11 cellular contexts compared by ENCODE assay signal in genomic region chr14:68955164-68955921, GRCh38. TPM values are rescaled to one million over a fixed set of nuclear protein-coding genes. Genes with fewer than 3 reads are reported as not detected.
DNase-seq lines count a peak whose midpoint lies in the region; ATAC-seq, FAIRE-seq and TF ChIP-seq lines count a peak whose summit lies in the region.
"Had no signal": no experiment of that assay in that cellular context is flagged by ENCODE, and none has a peak within 500 bp of the region (broad histone marks: within the 10 kb centered on the region; RNA-seq: fewer than 3 reads in every experiment).

No MANE protein-coding gene starts in this region.

- H3K4me1 Mint-ChIP-seq in CD4-positive, CD25-positive, alpha-beta regulatory T cell = peaks cover 4 to 85% (median 23%) of the 10 kb centered on the region in 4 donors
- H3K4me1 Mint-ChIP-seq in osteocyte (ENCODE audit: unreplicated experiment) = peaks cover 92% of the 10 kb centered on the region

- peak overlapping the region in 2 of 3 donors; percentile 70 to 92 for H3K27ac Mint-ChIP-seq in CD4-positive, CD25-positive, alpha-beta regulatory T cell
- H3K27ac Mint-ChIP-seq in osteocyte (ENCODE audit: unreplicated experiment) = peak overlapping the region; percentile 85
- H3K27ac Mint-ChIP-seq: activated CD4-positive, alpha-beta T cell treated with anti-CD3 and anti-CD28 coated beads, Interleukin-2, amount 10 ng/mL, durations not matched to agents 24 days and 14 days had no signal

- no peaks in the 10 kb centered on the region for H3K36me3 ChIP-seq in CD4-positive, CD25-positive, alpha-beta regulatory T cell (ENCODE audit: control insufficient read depth, insufficient read depth, low read length)

- H3K4me3 ChIP-seq in CD4-positive, CD25-positive, alpha-beta regulatory T cell (ENCODE audit: low read depth, low read length) = no peak overlapping the region
- no peak overlapping the region for H3K4me3 ChIP-seq in fibroblast of mammary gland (ENCODE audit: control insufficient read depth, low read depth, low read length)

- no peak for DNase-seq in CD4-positive, CD25-positive, alpha-beta regulatory T cell
- DNase-seq in RPMI7951 (ENCODE audit: low read depth) (peak; percentile 63), fibroblast of mammary gland (ENCODE audit: low read depth) (peak; percentile 77), osteocyte (ENCODE audit: extremely low spot score, unreplicated experiment) (no peak), omental fat pad (ENCODE audit: low spot score) (no peak), erythroblast (lab: John Stamatoyannopoulos, UW) (no peak), RCC 7860 (ENCODE audit: low spot score) (no peak)
- DNase-seq: activated CD4-positive, alpha-beta T cell treated with anti-CD3 and anti-CD28 coated beads, Interleukin-2, amount 10 ng/mL, durations not matched to agents 24 days and 14 days; DND-41; PC-3 had no signal

- H3K36me3 Mint-ChIP-seq in CD4-positive, CD25-positive, alpha-beta regulatory T cell = peaks cover 8% of the 10 kb centered on the region
- peaks cover 6% of the 10 kb centered on the region for H3K36me3 Mint-ChIP-seq in osteocyte (ENCODE audit: unreplicated experiment)

- H3K27ac ChIP-seq in CD4-positive, CD25-positive, alpha-beta regulatory T cell (ENCODE audit: insufficient read depth, low read length, poor library complexity, severe bottlenecking) = no peak overlapping the region

- H3K27me3 ChIP-seq in CD4-positive, CD25-positive, alpha-beta regulatory T cell (ENCODE audit: control insufficient read depth, insufficient read depth, low read length) = no peaks in the 10 kb centered on the region

- H3K4me1 ChIP-seq in CD4-positive, CD25-positive, alpha-beta regulatory T cell (ENCODE audit: control insufficient read depth, insufficient read depth, low read length, poor library complexity, severe bottlenecking) = peaks cover 9% of the 10 kb centered on the region

- no peak for FAIRE-seq in RCC 7860 (lab: Jason Lieb, UNC)

- H3K9me3 Mint-ChIP-seq in CD4-positive, CD25-positive, alpha-beta regulatory T cell = no peaks in the 10 kb centered on the region
- H3K9me3 Mint-ChIP-seq in osteocyte (ENCODE audit: unreplicated experiment) = no peaks in the 10 kb centered on the region
- H3K9me3 Mint-ChIP-seq: activated CD4-positive, alpha-beta T cell treated with anti-CD3 and anti-CD28 coated beads, Interleukin-2, amount 10 ng/mL, durations not matched to agents 24 days and 14 days had no signal

- H3K4me3 Mint-ChIP-seq in CD4-positive, CD25-positive, alpha-beta regulatory T cell = peak overlapping the region in 2 of 4 donors; percentile 15 to 36
- H3K4me3 Mint-ChIP-seq in osteocyte (ENCODE audit: unreplicated experiment) = peak overlapping the region; percentile 46
- H3K4me3 Mint-ChIP-seq: activated CD4-positive, alpha-beta T cell treated with anti-CD3 and anti-CD28 coated beads, Interleukin-2, amount 10 ng/mL, durations not matched to agents 24 days and 14 days had no signal

- ATAC-seq in CD4-positive, CD25-positive, alpha-beta regulatory T cell (ENCODE audit: low read depth in 2 of 2) = no peak
- ATAC-seq in omental fat pad (ENCODE audit: low FRiP score) (no peak), GM21528 (IDR thresholded peaks at IDR 0.05; ENCODE audit: low FRiP score, unreplicated experiment) (no peak)
- ATAC-seq: PC-3 had no signal

- no peak for TF ChIP-seq POLR2A in erythroblast (IDR thresholded peaks at IDR 0.05; ENCODE audit: low read length)

- H3K9me3 ChIP-seq in CD4-positive, CD25-positive, alpha-beta regulatory T cell (ENCODE audit: control insufficient read depth in 2 of 2, low read length in 2 of 2) = no peaks in the 10 kb centered on the region

- TF ChIP-seq CTCF in fibroblast of mammary gland (conservative IDR thresholded peaks at IDR 0.05; ENCODE audit: control insufficient read depth, insufficient read depth, low read depth, low read length) (no peak), osteocyte (IDR thresholded peaks at IDR 0.05) (no peak), omental fat pad (IDR thresholded peaks at IDR 0.05) (no peak)

- no peaks in the 10 kb centered on the region for H3K27me3 Mint-ChIP-seq in CD4-positive, CD25-positive, alpha-beta regulatory T cell
- no peaks in the 10 kb centered on the region for H3K27me3 Mint-ChIP-seq in osteocyte (ENCODE audit: unreplicated experiment)
- H3K27me3 Mint-ChIP-seq: activated CD4-positive, alpha-beta T cell treated with anti-CD3 and anti-CD28 coated beads, Interleukin-2, amount 10 ng/mL, durations not matched to agents 24 days and 14 days had no signal

RNA-seq across cellular contexts. Expression of gene ACTN1, which starts 23.8 kb away (rescaled TPM):
- 47.5 TPM for total RNA-seq in CD4-positive, CD25-positive, alpha-beta regulatory T cell
- 10 to 100 TPM; 28.3 to 78.8 (median 51.8) TPM for polyA plus RNA-seq in CD4-positive, CD25-positive, alpha-beta regulatory T cell
- 228 and 231 TPM in 2 replicates for total RNA-seq in RPMI7951 (2014; rRNA removed; shearing (Covaris generic))
- 371 and 380 TPM in 2 replicates for total RNA-seq in osteocyte
- total RNA-seq in omental fat pad = 100 to 1,000 TPM; 103 to 254 (median 136) TPM

Comparison
In these comparisons a context has a peak if more than half of its experiments do, and no peak if none do; other contexts are left out.
1. DNase-seq: peak in RPMI7951 (single experiment) and fibroblast of mammary gland (single experiment); none in CD4-positive, CD25-positive, alpha-beta regulatory T cell (0 of 3), osteocyte (single experiment), omental fat pad (single experiment), erythroblast (0 of 2) and RCC 7860 (single experiment).